ENCODE assay signal across 23 cellular contexts in the genomic region with DNA sequence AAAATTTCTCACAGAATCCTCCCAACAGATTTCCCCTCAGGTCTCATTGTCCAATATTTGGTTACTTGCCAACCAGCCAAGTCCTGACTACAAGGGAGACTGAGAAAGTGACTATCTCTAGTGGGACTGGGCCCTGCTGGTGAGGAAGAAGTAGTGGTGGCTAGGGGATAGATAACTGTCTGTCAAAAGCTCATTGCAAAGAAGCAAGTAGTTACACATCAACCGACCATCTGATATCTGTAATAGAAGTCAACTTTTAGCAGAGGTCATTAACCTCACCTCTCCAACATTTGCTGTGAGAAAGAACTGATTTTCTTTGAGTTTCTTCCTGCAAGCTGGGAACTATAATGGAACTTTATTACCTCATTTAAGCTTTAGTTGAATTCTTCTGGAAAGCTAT. TPM values are rescaled to one million over a fixed set of nuclear protein-coding genes. Genes with fewer than 3 reads are reported as not detected.
A peak's percentile ranks its signal among the peaks of the same experiment; 100 is the strongest.
DNase-seq lines count a peak whose midpoint lies in the region; ATAC-seq and TF ChIP-seq lines count a peak whose summit lies in the region.
"Had no signal": no experiment of that assay in that cellular context is flagged by ENCODE, and none has a peak within 500 bp of the region (broad histone marks: within the 10 kb centered on the region; RNA-seq: fewer than 3 reads in every experiment).

No MANE protein-coding gene starts in this region.

- peak overlapping the region; percentile 69; the same call in 1 of the 2 replicates for H2BK20ac ChIP-seq in IMR-90 (ENCODE audit: low read depth, low read length)

- H2BK15ac ChIP-seq in IMR-90 (ENCODE audit: low read depth, low read length), result peak overlapping the region; percentile 75; the same call in 2 of the 3 replicates

- H2AK5ac ChIP-seq in IMR-90 (ENCODE audit: low read depth, low read length), result peak overlapping the region; percentile 67

- H3K27me3 ChIP-seq in IMR-90 (ENCODE audit: control insufficient read depth, insufficient read depth, low read length), result no peaks in the 10 kb centered on the region
- H3K27me3 ChIP-seq in endodermal cell (ENCODE audit: control insufficient read depth, insufficient read depth, low read length, poor library complexity, severe bottlenecking), result peaks cover 9% of the 10 kb centered on the region
- H3K27me3 ChIP-seq in subcutaneous abdominal adipose tissue (ENCODE audit: control insufficient read depth in 5 of 5, insufficient read depth in 4 of 5, low read length in 5 of 5), result no peaks in the 10 kb centered on the region
- H3K27me3 ChIP-seq: brain microvascular endothelial cell had no signal

- peak overlapping the region; percentile 66; the same call in 1 of the 2 replicates for H4K91ac ChIP-seq in IMR-90 (ENCODE audit: insufficient read depth, low read depth, low read length)

- H2BK5ac ChIP-seq in IMR-90 (ENCODE audit: low read depth, low read length, poor library complexity, severe bottlenecking), result peak overlapping the region; percentile 79

- H4K8ac ChIP-seq in IMR-90 (ENCODE audit: low read depth in 2 of 2, low read length in 2 of 2), result peak overlapping the region in 1 of 2 experiments; percentile 57; a peak in 1 of 4 replicates

- peak overlapping the region; percentile 39; the same call in 1 of the 2 replicates for H3K18ac ChIP-seq in IMR-90 (ENCODE audit: low read depth, low read length)

- in situ Hi-C loops in IMR-90 (cut with MboI; ENCODE audit: low sequenced_read_pairs), result no loop called here

- peaks cover 43 to 71% of the 10 kb centered on the region in 2 experiments for H3K79me1 ChIP-seq in IMR-90 (ENCODE audit: low read depth in 1 of 2, low read length in 2 of 2)

- CTCF ChIA-PET in IMR-90 (lab: Yijun Ruan, JAX), result interaction anchor here (1.0 to 1.2 kb wide), 2 partner anchors 11 to 59 kb away, joined by 3 read pairs; no protein-coding TSS in a partner anchor

- H3K4me1 ChIP-seq in IMR-90 (ENCODE audit: control insufficient read depth, insufficient read depth, low read length), result peaks cover 37% of the 10 kb centered on the region
- peaks cover 3% of the 10 kb centered on the region for H3K4me1 ChIP-seq in endodermal cell (ENCODE audit: control insufficient read depth, insufficient read depth, low read length)
- H3K4me1 ChIP-seq in subcutaneous abdominal adipose tissue (ENCODE audit: control insufficient read depth in 5 of 5, insufficient read depth in 5 of 5, low read length in 5 of 5), result peaks cover 4 to 49% (median 44%) of the 10 kb centered on the region in 5 donors

- peak overlapping the region; percentile 74 for H2BK120ac ChIP-seq in IMR-90 (ENCODE audit: low read depth, low read length)

- intact Hi-C loops in IMR-90 (cut with micrococcal nuclease), result no loop called here
- intact Hi-C loops in left cardiac atrium (cut with DNase I), result no loop called here

- no TSS peak for BruUV-seq in IMR-90 (replicated peaks; lab: Mats Ljungman, UMichigan)

- no peak overlapping the region for H3K4me3 ChIP-seq in IMR-90 (ENCODE audit: insufficient read depth, low read depth, low read length)
- peak overlapping the region; percentile 0 for H3K4me3 ChIP-seq in endodermal cell (ENCODE audit: low read length)
- no peak overlapping the region for H3K4me3 ChIP-seq in subcutaneous abdominal adipose tissue (ENCODE audit: low read depth in 1 of 5, low read length in 5 of 5)
- H3K4me3 ChIP-seq: left ventricle myocardium inferior had no signal

- no peak overlapping the region for H3K4me3 Mint-ChIP-seq in endodermal cell
- H3K4me3 Mint-ChIP-seq: immature natural killer cell; natural killer cell; stimulated activated effector memory CD8-positive, alpha-beta T cell treated with anti-CD3 and anti-CD28 coated beads, Interleukin-12 subunit alpha, Interleukin-12 subunit beta, amount 100 ng/mL, for 72 hours had no signal

- no peak overlapping the region for H3K4me2 ChIP-seq in IMR-90 (ENCODE audit: low read depth, low read length)

- no peaks in the 10 kb centered on the region for H3K9me3 Mint-ChIP-seq in endodermal cell
- H3K9me3 Mint-ChIP-seq: immature natural killer cell; natural killer cell; stimulated activated effector memory CD8-positive, alpha-beta T cell treated with anti-CD3 and anti-CD28 coated beads, Interleukin-12 subunit alpha, Interleukin-12 subunit beta, amount 100 ng/mL, for 72 hours had no signal

- POLR2A ChIA-PET in IMR-90 (lab: Charles Lee; ENCODE audit: unreplicated experiment), result no interaction called here

- peak overlapping the region; percentile 79 for H3K4ac ChIP-seq in IMR-90 (ENCODE audit: low read depth, low read length)

- peak overlapping the region; percentile 17; the same call in 1 of the 2 replicates for H3K27ac ChIP-seq in IMR-90 (ENCODE audit: insufficient read depth, low read length)
- H3K27ac ChIP-seq in endodermal cell (ENCODE audit: low read depth, low read length), result no peak overlapping the region
- H3K27ac ChIP-seq in subcutaneous abdominal adipose tissue (ENCODE audit: low read depth, low read length), result peak overlapping the region; percentile 87
- H3K27ac ChIP-seq: brain microvascular endothelial cell, left ventricle myocardium inferior had no signal

- no peak for TF ChIP-seq RAD21 in IMR-90 (IDR thresholded peaks at IDR 0.05; ENCODE audit: low read length)

- H3K9me3 ChIP-seq in IMR-90 (ENCODE audit: control insufficient read depth, insufficient read depth, low read length) (no peaks in the 10 kb centered on the region), endodermal cell (ENCODE audit: control insufficient read depth, low read length) (no peaks in the 10 kb centered on the region), subcutaneous abdominal adipose tissue (ENCODE audit: control insufficient read depth in 5 of 5, low read length in 5 of 5) (no peaks in the 10 kb centered on the region)
- H3K9me3 ChIP-seq: left ventricle myocardium inferior had no signal

- dilution Hi-C loops in IMR-90 (cut with HindIII; ENCODE audit: low sequenced_read_pairs, unreplicated experiment), result no loop called here

- no peak for TF ChIP-seq POLR2A in IMR-90 (IDR thresholded peaks at IDR 0.05; ENCODE audit: low read depth, low read length)

- ATAC-seq in IMR-90 (ENCODE audit: low read depth), result no peak
- ATAC-seq in HG02885 (IDR thresholded peaks at IDR 0.05; ENCODE audit: poor library complexity, unreplicated experiment), result no peak
- no peak for ATAC-seq in left cardiac atrium
- no peak for ATAC-seq in HG03135 (IDR thresholded peaks at IDR 0.05; ENCODE audit: unreplicated experiment)
- ATAC-seq: natural killer cell had no signal

- no peak overlapping the region for H3K9ac ChIP-seq in IMR-90 (ENCODE audit: low read depth, low read length)
- no peak overlapping the region for H3K9ac ChIP-seq in endodermal cell (ENCODE audit: extremely low read depth, low read length, poor library complexity, severe bottlenecking)
- H3K9ac ChIP-seq in subcutaneous abdominal adipose tissue (ENCODE audit: low read length in 5 of 5), result no peak overlapping the region

- DNase-seq in IMR-90 (no peak), endodermal cell (no peak), left cardiac atrium (no peak)
- DNase-seq: activated gamma-delta T cell; brain microvascular endothelial cell; DMS 273 treated with DMSO at 0.1 percent for 48 hours; effector memory CD4-positive, alpha-beta T cell; GOT3; immature natural killer cell; left ventricle myocardium inferior; natural killer cell; NCI-H1092; NCI-H2029; NCI-H2227 treated with DMSO at 0.1 percent for 48 hours; NCI-H774; retina; stimulated activated CD4-positive, alpha-beta T cell treated with anti-CD3 and anti-CD28 coated beads, Interleukin-2, amount 100 ng/mL, for 48 hours; T-helper 1 cell had no signal

- H3K14ac ChIP-seq in IMR-90 (replicated peaks; ENCODE audit: low read depth, low read length), result peak overlapping the region; percentile 87; the same call in 1 of the 2 replicates

- H3K27ac Mint-ChIP-seq in endodermal cell, result no peak overlapping the region
- H3K27ac Mint-ChIP-seq: immature natural killer cell; natural killer cell; stimulated activated effector memory CD8-positive, alpha-beta T cell treated with anti-CD3 and anti-CD28 coated beads, Interleukin-12 subunit alpha, Interleukin-12 subunit beta, amount 100 ng/mL, for 72 hours had no signal

- TF ChIP-seq CTCF in GM12873 (IDR thresholded peaks at IDR 0.05; ENCODE audit: insufficient read depth, low read depth, low read length, missing control alignments) (peak; percentile 21), IMR-90 (conservative IDR thresholded peaks at IDR 0.05; ENCODE audit: low read depth, low read length) (no peak), endodermal cell (conservative IDR thresholded peaks at IDR 0.05) (peak; percentile 58)

- H3K27me3 Mint-ChIP-seq in endodermal cell (ENCODE audit: insufficient read depth), result peaks cover 2% of the 10 kb centered on the region

- peaks cover 21% of the 10 kb centered on the region for H3K9me1 ChIP-seq in IMR-90 (ENCODE audit: insufficient read depth, low read length)

- no peak overlapping the region for H2AFZ ChIP-seq in IMR-90 (replicated peaks; ENCODE audit: low read length, poor library complexity)

- peaks cover 51% of the 10 kb centered on the region for H3K4me1 Mint-ChIP-seq in endodermal cell

- peaks cover 5% of the 10 kb centered on the region; the same call in 1 of the 2 replicates for H3K36me3 ChIP-seq in IMR-90 (ENCODE audit: control insufficient read depth, insufficient read depth, low read length)
- H3K36me3 ChIP-seq in endodermal cell (ENCODE audit: control insufficient read depth, insufficient read depth, low read length), result no peaks in the 10 kb centered on the region
- H3K36me3 ChIP-seq in subcutaneous abdominal adipose tissue (ENCODE audit: control insufficient read depth in 5 of 5, insufficient read depth in 5 of 5, low read length in 5 of 5), result no peaks in the 10 kb centered on the region
- H3K36me3 ChIP-seq: brain microvascular endothelial cell, left ventricle myocardium inferior had no signal

- H4K20me1 ChIP-seq in IMR-90 (ENCODE audit: insufficient read depth, low read length), result no peaks in the 10 kb centered on the region; the same call in 1 of the 2 replicates

- no peak overlapping the region for H2AK9ac ChIP-seq in IMR-90 (replicated peaks; ENCODE audit: low read depth, low read length, poor library complexity)

- no peak overlapping the region for H3K56ac ChIP-seq in IMR-90 (ENCODE audit: extremely low read depth, insufficient read depth, low read length)

- H3K36me3 Mint-ChIP-seq in endodermal cell (ENCODE audit: low read depth), result no peaks in the 10 kb centered on the region
- H3K36me3 Mint-ChIP-seq: natural killer cell had no signal

- no peak overlapping the region; the same call in 1 of the 2 replicates for H3K23ac ChIP-seq in IMR-90 (ENCODE audit: low read depth, low read length)

- H4K5ac ChIP-seq in IMR-90 (ENCODE audit: low read depth, low read length), result peak overlapping the region; percentile 44; the same call in 1 of the 2 replicates

- no CpG with 5 or more reads among the region's 1 CpG for WGBS in IMR-90 (ENCODE audit: extremely low coverage in 2 of 2, insufficient read length in 1 of 2), 2 experiments
- WGBS in endodermal cell (ENCODE audit: insufficient coverage in 1 of 2, insufficient read length in 1 of 2), 2 experiments, result 70 to 71% methylated on average over 1 of the region's 1 CpG

RNA-seq across cellular contexts. Expression of a gene that starts 15.2 kb away (rescaled TPM):
- total RNA-seq in IMR-90 (2012; rRNA removed) (28.1 and 32.8 TPM in 2 replicates), endodermal cell (1 to 10 TPM; 1.2 to 4.1 TPM), left cardiac atrium (1 to 10 TPM; 7.8 to 8.1 TPM)
- polyA plus RNA-seq in IMR-90 (2012; rRNA removed), result 26.8 and 30.6 TPM in 2 replicates
- polyA plus RNA-seq in IMR-90 (2012; cell fraction: cytosol; rRNA removed), result 10.8 and 17.7 TPM in 2 replicates
- 41.6 and 41.8 TPM in 2 replicates for polyA plus RNA-seq in IMR-90 (2012; cell fraction: nucleus; rRNA removed; ENCODE audit: low replicate concordance)
- 2.1 TPM for polyA plus RNA-seq in endodermal cell (2013, experiment 1 of 2)
- polyA plus RNA-seq in endodermal cell (2013, experiment 2 of 2), result 2.0 TPM

RNA-seq across cellular contexts. Expression of a gene that starts 43.6 kb away (rescaled TPM):
- total RNA-seq in IMR-90 (2012; rRNA removed) (not detected in 2 replicates), endodermal cell (not detected), left cardiac atrium (not detected)
- polyA plus RNA-seq in IMR-90 (2012; rRNA removed), result not detected in 2 replicates
- not detected in 2 replicates for polyA plus RNA-seq in IMR-90 (2012; cell fraction: cytosol; rRNA removed)
- polyA plus RNA-seq in IMR-90 (2012; cell fraction: nucleus; rRNA removed; ENCODE audit: low replicate concordance), result not detected in 2 replicates
- polyA plus RNA-seq in endodermal cell (2013, experiment 1 of 2), result not detected
- polyA plus RNA-seq in endodermal cell (2013, experiment 2 of 2), result not detected
- total RNA-seq: left ventricle myocardium inferior, natural killer cell had no signal

RNA-seq across cellular contexts. Expression of a gene that starts 57.3 kb away (rescaled TPM):
- total RNA-seq in IMR-90 (2012; rRNA removed), result 757 and 978 TPM in 2 replicates
- 1,117 and 1,235 TPM in 2 replicates for polyA plus RNA-seq in IMR-90 (2012; rRNA removed)
- 948 and 1,147 TPM in 2 replicates for polyA plus RNA-seq in IMR-90 (2012; cell fraction: cytosol; rRNA removed)
- polyA plus RNA-seq in IMR-90 (2012; cell fraction: nucleus; rRNA removed; ENCODE audit: low replicate concordance), result 396 and 625 TPM in 2 replicates
- total RNA-seq in endodermal cell, result not detected
- 86.0 TPM for polyA plus RNA-seq in endodermal cell (2013, experiment 1 of 2)
- 99.5 TPM for polyA plus RNA-seq in endodermal cell (2013, experiment 2 of 2)
- 1,000 to 10,000 TPM; 1,100 to 1,897 TPM for total RNA-seq in left cardiac atrium

Comparison
In these comparisons a context has a peak if more than half of its experiments do, and no peak if none do; other contexts are left out.
1. RNA of a gene that starts 57.3 kb away (total RNA-seq): 1,100 to 1,897 TPM in left cardiac atrium and 757 to 978 TPM in IMR-90; not detected in endodermal cell; every median in the first group is over 100 times any median in the second.